1 cellular context compared by ENCODE assay signal in the genomic region with DNA sequence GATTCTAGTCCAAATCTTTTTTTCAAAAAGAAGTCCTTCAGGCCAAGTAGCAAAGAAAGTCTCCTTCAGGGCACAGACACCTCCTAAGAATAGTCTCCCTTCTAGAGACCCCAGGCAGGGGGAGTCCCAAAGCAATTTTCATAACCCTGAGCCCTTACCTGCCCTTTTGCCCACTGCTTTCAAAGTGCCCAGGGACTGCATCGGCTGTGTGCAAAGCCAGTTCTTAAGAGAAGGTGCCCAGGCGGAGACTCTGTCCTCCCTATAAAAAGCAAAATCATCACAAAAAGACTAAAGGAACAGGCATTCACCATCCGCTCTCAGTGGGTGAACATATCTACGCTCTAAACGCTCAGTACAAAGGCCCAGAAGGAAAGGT.
TF ChIP-seq lines count a peak whose summit lies in the region.

No MANE protein-coding gene starts in this region.

TF ChIP-seq in SK-N-SH treated with all-trans-retinoic acid at 6 μM for 48 hours, 23 proteins besides CTCF, POLR2A, EP300 and RAD21 (continued from another document):
- TF ChIP-seq GLIS3 (CRISPR knock-in tag; IDR thresholded peaks at IDR 0.05) (no peak), RARB (CRISPR knock-in tag; IDR thresholded peaks at IDR 0.05) (no peak), TCF4 (CRISPR knock-in tag; IDR thresholded peaks at IDR 0.05; ENCODE audit: borderline replicate concordance) (no peak), TOX (CRISPR knock-in tag; IDR thresholded peaks at IDR 0.05; ENCODE audit: borderline replicate concordance) (no peak), ESRRG (CRISPR knock-in tag; IDR thresholded peaks at IDR 0.05) (no peak), ZFP3 (CRISPR knock-in tag; IDR thresholded peaks at IDR 0.05) (no peak)
- TF ChIP-seq, protein P1, sequence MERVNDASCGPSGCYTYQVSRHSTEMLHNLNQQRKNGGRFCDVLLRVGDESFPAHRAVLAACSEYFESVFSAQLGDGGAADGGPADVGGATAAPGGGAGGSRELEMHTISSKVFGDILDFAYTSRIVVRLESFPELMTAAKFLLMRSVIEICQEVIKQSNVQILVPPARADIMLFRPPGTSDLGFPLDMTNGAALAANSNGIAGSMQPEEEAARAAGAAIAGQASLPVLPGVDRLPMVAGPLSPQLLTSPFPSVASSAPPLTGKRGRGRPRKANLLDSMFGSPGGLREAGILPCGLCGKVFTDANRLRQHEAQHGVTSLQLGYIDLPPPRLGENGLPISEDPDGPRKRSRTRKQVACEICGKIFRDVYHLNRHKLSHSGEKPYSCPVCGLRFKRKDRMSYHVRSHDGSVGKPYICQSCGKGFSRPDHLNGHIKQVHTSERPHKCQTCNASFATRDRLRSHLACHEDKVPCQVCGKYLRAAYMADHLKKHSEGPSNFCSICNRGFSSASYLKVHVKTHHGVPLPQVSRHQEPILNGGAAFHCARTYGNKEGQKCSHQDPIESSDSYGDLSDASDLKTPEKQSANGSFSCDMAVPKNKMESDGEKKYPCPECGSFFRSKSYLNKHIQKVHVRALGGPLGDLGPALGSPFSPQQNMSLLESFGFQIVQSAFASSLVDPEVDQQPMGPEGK (CRISPR knock-in tag; IDR thresholded peaks at IDR 0.05; ENCODE audit: borderline replicate concordance) = no peak
